14 cellular contexts compared by ENCODE assay signal in the genomic region with DNA sequence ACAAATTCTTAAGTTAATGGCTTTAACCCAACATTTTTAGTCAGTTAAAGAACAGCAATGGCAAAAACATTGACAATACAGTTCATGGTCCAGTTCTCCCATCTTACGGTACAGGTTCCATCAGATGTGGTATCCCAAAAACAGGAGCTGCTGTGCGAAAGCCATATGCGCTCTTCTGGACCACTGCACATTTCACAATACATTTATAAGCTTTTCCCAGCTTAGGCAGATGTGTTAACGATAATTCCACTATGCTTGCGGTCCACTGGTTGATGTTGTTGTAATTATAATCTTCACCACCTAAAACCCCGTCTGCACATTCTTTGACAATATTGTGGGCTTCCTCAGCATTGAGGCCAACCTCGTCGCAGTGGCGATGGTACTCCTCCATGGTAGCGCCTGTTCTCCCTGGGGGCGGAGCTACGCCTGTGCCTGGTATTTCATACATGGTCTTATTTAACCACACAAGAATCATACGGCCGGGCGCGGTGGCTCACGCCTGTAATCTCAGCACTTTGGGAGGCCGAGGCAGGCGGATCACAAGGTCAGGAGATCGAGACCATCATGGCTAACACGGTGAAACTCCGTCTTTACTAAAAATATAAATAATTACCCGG.
"Had no signal": no experiment of that assay in that cellular context is flagged by ENCODE, and none has a peak within 500 bp of the region (broad histone marks: within the 10 kb centered on the region; RNA-seq: fewer than 3 reads in every experiment).

No MANE protein-coding gene starts in this region.

- H3K4me3 ChIP-seq: dorsolateral prefrontal cortex, smooth muscle cell had no signal

- H3K27ac ChIP-seq: dorsolateral prefrontal cortex had no signal

- DNase-seq: cortex of kidney; dorsolateral prefrontal cortex; effector CD8-positive, alpha-beta T cell; foreskin melanocyte; head of caudate nucleus; hippocampal formation; kidney glomerular epithelial cell; mammary epithelial cell; naive thymus-derived CD4-positive, alpha-beta T cell; nephron progenitor cell; stimulated activated CD4-positive, alpha-beta T cell treated with anti-CD3 and anti-CD28 coated beads, Interleukin-2, amount 100 ng/mL, for 48 hours; stimulated activated naive CD4-positive, alpha-beta T cell treated with Interleukin-2 at 50 U/mL for 16 hours had no signal

- ATAC-seq: naive thymus-derived CD4-positive, alpha-beta T cell; right cardiac atrium had no signal

- H3K4me2 ChIP-seq: smooth muscle cell had no signal
